Comparison of ENCODE assay signal across 8 cellular contexts in the genomic region with DNA sequence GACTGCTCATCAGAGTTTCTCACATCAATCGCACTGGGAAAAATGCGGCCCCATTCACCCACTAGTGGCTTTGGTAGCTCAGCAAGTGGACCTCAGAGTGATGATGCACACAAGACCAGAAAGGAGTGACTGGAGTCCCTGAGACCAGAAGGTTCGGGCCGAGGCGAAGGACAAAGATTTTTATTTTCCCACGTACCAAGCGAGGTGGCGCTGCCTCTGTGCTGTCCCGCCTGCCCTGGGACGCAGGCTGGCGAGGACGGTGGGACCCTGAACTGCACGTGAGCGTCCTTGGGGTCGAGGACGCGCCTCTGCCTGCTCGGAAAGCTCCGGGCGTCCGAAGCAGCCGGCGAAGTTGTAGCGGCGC. TPM values are rescaled to one million over a fixed set of nuclear protein-coding genes. Genes with fewer than 3 reads are reported as not detected.
DNase-seq lines count a peak whose midpoint lies in the region; ATAC-seq, FAIRE-seq and TF ChIP-seq lines count a peak whose summit lies in the region.
"Not testable (repeated sequence)": the region's sequence is repeated elsewhere in the genome, so short reads cannot be mapped to it uniquely, and the experiment has no call there.

No MANE protein-coding gene starts in this region.

- POLR2A ChIA-PET in K562 (lab: Yijun Ruan, JAX) = not testable (repeated sequence)

- whole genome bisulfite sequencing in K562 (ENCODE audit: insufficient coverage, low coverage, missing lambda C conversion rate) = 0% methylated on average over 8 of the region's 25 CpGs
- WGBS in upper lobe of left lung, 2 donors = 0% methylated on average over 8 of the region's 25 CpGs

- H3K9ac ChIP-seq in SK-N-MC (ENCODE audit: insufficient read length) (peak overlapping the region; percentile 63), K562 (ENCODE audit: insufficient read depth in 1 of 2, low read depth in 2 of 2, low read length in 2 of 2) (peak overlapping the region; percentile 91 to 96)

- not testable (repeated sequence) for H3K9me3 ChIP-seq in SK-N-MC (ENCODE audit: low read depth, low read length); K562 (replicated peaks; ENCODE audit: control insufficient read depth, insufficient read depth, low read depth, low read length); right atrium auricular region; upper lobe of left lung

- not testable (repeated sequence) for TF ChIP-seq CTCF in GM06990 (IDR thresholded peaks at IDR 0.05; ENCODE audit: insufficient read depth, low read length, poor library complexity, severe bottlenecking); right atrium auricular region (IDR thresholded peaks at IDR 0.05); nephron progenitor cell (IDR thresholded peaks at IDR 0.05); upper lobe of left lung (IDR thresholded peaks at IDR 0.05)
- TF ChIP-seq CTCF in K562 (IDR thresholded peaks at IDR 0.05 in 2 of 3, conservative IDR thresholded peaks at IDR 0.05 in 1 of 3; ENCODE audit: insufficient read depth in 2 of 3, low read depth in 1 of 3, low read length in 3 of 3) = peak in 1 of 3 experiments; percentile 24; a peak in 2 of 6 replicates

- peak overlapping the region; percentile 89 for H3K4me2 ChIP-seq in K562 (ENCODE audit: insufficient read depth, low read length)

- peak; percentile 40 for ATAC-seq in GM21619 (IDR thresholded peaks at IDR 0.05; ENCODE audit: unreplicated experiment)
- ATAC-seq in HG03354 (IDR thresholded peaks at IDR 0.05; ENCODE audit: poor library complexity, severe bottlenecking, unreplicated experiment) = peak; percentile 59
- peak; percentile 79 for ATAC-seq in K562
- ATAC-seq in upper lobe of left lung (ENCODE audit: low FRiP score in 2 of 2) = peak in 1 of 2 donors; percentile 55

- peak overlapping the region; percentile 98 for H3K27ac Mint-ChIP-seq in nephron progenitor cell

- H2AFZ ChIP-seq in K562 (ENCODE audit: low read depth, low read length) = peak overlapping the region; percentile 90

- H3K9me1 ChIP-seq in K562 (ENCODE audit: control insufficient read depth, insufficient read depth, low read length) = not testable (repeated sequence)

- DNase-seq in GM06990 (ENCODE audit: extremely low read depth, insufficient read length) = peak; percentile 13
- DNase-seq in SK-N-MC (ENCODE audit: low read depth, low spot score); right atrium auricular region (ENCODE audit: low spot score); nephron progenitor cell; upper lobe of left lung: not testable (repeated sequence)
- peak in 3 of 4 experiments; percentile 7 to 32 (median 13) for DNase-seq in K562 (ENCODE audit: extremely low read depth in 1 of 4, low spot score in 3 of 4)

- H3K4me1 Mint-ChIP-seq in nephron progenitor cell = peaks cover 43% of the 10 kb centered on the region

- H3K9me3 Mint-ChIP-seq in nephron progenitor cell = not testable (repeated sequence)

- TF ChIP-seq EP300 in K562 (IDR thresholded peaks at IDR 0.05; ENCODE audit: low read length); upper lobe of left lung (IDR thresholded peaks at IDR 0.05): not testable (repeated sequence)

- not testable (repeated sequence) for H3K27me3 Mint-ChIP-seq in nephron progenitor cell (ENCODE audit: low read depth, poor library complexity)

- peaks cover 78% of the 10 kb centered on the region for H3K79me2 ChIP-seq in K562 (ENCODE audit: control insufficient read depth, insufficient read depth, low read length)

- in situ Hi-C loops in K562 (cut with MboI) = not testable (repeated sequence)

- H3K36me3 ChIP-seq in GM06990 (ENCODE audit: control insufficient read depth, insufficient read depth, low read length); SK-N-MC (ENCODE audit: insufficient read depth, low read length); right atrium auricular region: not testable (repeated sequence)
- H3K36me3 ChIP-seq in K562 (ENCODE audit: control insufficient read depth, insufficient read depth, low read length) = peaks cover 23% of the 10 kb centered on the region; the same call in 2 of the 3 replicates
- peaks cover 0 to 11% (median 0%) of the 10 kb centered on the region in 4 donors for H3K36me3 ChIP-seq in upper lobe of left lung

- H4K20me1 ChIP-seq in K562 (replicated peaks; ENCODE audit: control insufficient read depth, insufficient read depth, low read length) = not testable (repeated sequence)

- not testable (repeated sequence) for TF ChIP-seq RAD21 in K562 (CRISPR knock-in tag; conservative IDR thresholded peaks at IDR 0.05 in 1 of 2, IDR thresholded peaks at IDR 0.05 in 1 of 2)

- CTCF ChIA-PET in K562 (lab: Yijun Ruan, JAX; ENCODE audit: low intra/inter-chr PET ratio) = not testable (repeated sequence)

- H3K4me3 ChIP-seq in GM06990 (replicated peaks; ENCODE audit: low read depth, low read length) = peak overlapping the region; percentile 82
- H3K4me3 ChIP-seq in SK-N-MC = peak overlapping the region; percentile 78
- H3K4me3 ChIP-seq in K562 = peak overlapping the region; percentile 86
- H3K4me3 ChIP-seq in right atrium auricular region = peak overlapping the region; percentile 75 to 78
- peak overlapping the region; percentile 74 to 89 (median 84) for H3K4me3 ChIP-seq in upper lobe of left lung

- H3K27ac ChIP-seq in SK-N-MC = not testable (repeated sequence)
- H3K27ac ChIP-seq in K562 (ENCODE audit: extremely low read depth, low read depth, low read length) (peak overlapping the region; percentile 86), right atrium auricular region (peak overlapping the region; percentile 67 to 77), upper lobe of left lung (peak overlapping the region; percentile 69 to 84 (median 80))

- H3K36me3 Mint-ChIP-seq in nephron progenitor cell (ENCODE audit: low read depth) = peaks cover 16% of the 10 kb centered on the region

- intact Hi-C loops in K562 (cut with micrococcal nuclease) = not testable (repeated sequence)

- H3K4me1 ChIP-seq in K562 (replicated peaks in 1 of 2; ENCODE audit: control insufficient read depth in 2 of 2, insufficient read depth in 2 of 2, low read length in 2 of 2) (peaks cover 4 to 10% of the 10 kb centered on the region in 2 experiments; a peak in 3 of 5 replicates), right atrium auricular region (peaks cover 0 to 27% of the 10 kb centered on the region in 2 donors), upper lobe of left lung (peaks cover 3 to 25% (median 14%) of the 10 kb centered on the region in 4 donors)

- H3K4me3 Mint-ChIP-seq in nephron progenitor cell = peak overlapping the region; percentile 100

- BruUV-seq in K562 (replicated peaks; lab: Mats Ljungman, UMichigan) = TSS peak; percentile 75

- H3K27me3 ChIP-seq in GM06990 (replicated peaks; ENCODE audit: control insufficient read depth, insufficient read depth, low read length); K562 (ENCODE audit: control insufficient read depth in 2 of 2, insufficient read depth in 2 of 2, low read length in 2 of 2); right atrium auricular region; upper lobe of left lung: not testable (repeated sequence)

- TF ChIP-seq POLR2A in K562 (conservative IDR thresholded peaks at IDR 0.05); upper lobe of left lung (IDR thresholded peaks at IDR 0.05): not testable (repeated sequence)

- not testable (repeated sequence) for FAIRE-seq in K562 (lab: Jason Lieb, UNC)

RNA-seq across cellular contexts. Expression of gene TIMM23, which starts 0.6 kb away (rescaled TPM):
- 53.0 and 71.7 TPM in 2 replicates for total RNA-seq in K562 (2011; cell fraction: chromatin; rRNA removed; ENCODE audit: low replicate concordance)
- 60.0 and 64.7 TPM in 2 replicates for total RNA-seq in K562 (2011; cell fraction: nucleolus; rRNA removed)
- 77.5 and 101 TPM in 2 replicates for total RNA-seq in K562 (2011; cell fraction: nucleoplasm; rRNA removed)
- total RNA-seq in K562 (2014; rRNA removed) = 183 and 192 TPM in 2 replicates
- total RNA-seq in K562 (2014; rRNA removed; fragmentation: Illumina TruSeq; extraction: Trizol) = 150 and 165 TPM in 2 replicates
- 147 and 161 TPM in 2 replicates for total RNA-seq in K562 (2015; rRNA removed; fragmentation: Illumina TruSeq; extraction: Trizol)
- total RNA-seq in K562 (2021) = 148 and 150 TPM in 2 replicates
- 186 and 280 TPM in 2 replicates for polyA plus RNA-seq in K562 (2011; rRNA removed)
- polyA plus RNA-seq in K562 (2011; cell fraction: cytosol; rRNA removed) = 122 and 200 TPM in 2 replicates
- polyA plus RNA-seq in K562 (2011; cell fraction: nucleus; rRNA removed) = 45.3 and 66.2 TPM in 2 replicates
- polyA plus RNA-seq in K562 (2012) = 97.4 and 157 TPM in 2 replicates
- 214 and 226 TPM in 2 replicates for polyA plus RNA-seq in K562 (2014; fragmentation: Illumina TruSeq; extraction: Trizol)
- 100 to 1,000 TPM; 158 to 214 TPM for polyA plus RNA-seq in K562 (2014; fragmentation: Nextera tagmentation; extraction: Ambion mirVana)
- 230 and 238 TPM in 2 replicates for polyA plus RNA-seq in K562 (2014; rRNA removed)
- 176 and 223 TPM in 2 replicates for polyA minus RNA-seq in K562 (2011; rRNA and poly(A)+ RNA removed)
- 56.4 and 87.4 TPM in 2 replicates for polyA minus RNA-seq in K562 (2011; cell fraction: cytosol; rRNA and poly(A)+ RNA removed)
- polyA minus RNA-seq in K562 (2011; cell fraction: nucleus; rRNA and poly(A)+ RNA removed) = 29.2 and 43.0 TPM in 2 replicates
- total RNA-seq in right atrium auricular region = 10 to 100 TPM; 67.6 to 88.8 TPM
- total RNA-seq in upper lobe of left lung = 10 to 100 TPM; 15.8 to 57.6 (median 36.1) TPM

RNA-seq across cellular contexts. Expression of gene NCOA4, which starts 58.7 kb away (rescaled TPM):
- total RNA-seq in K562 (2011; cell fraction: chromatin; rRNA removed; ENCODE audit: low replicate concordance) = 56.1 and 85.1 TPM in 2 replicates
- 49.9 and 53.6 TPM in 2 replicates for total RNA-seq in K562 (2011; cell fraction: nucleolus; rRNA removed)
- 62.1 and 74.5 TPM in 2 replicates for total RNA-seq in K562 (2011; cell fraction: nucleoplasm; rRNA removed)
- total RNA-seq in K562 (2014; rRNA removed) (136 and 144 TPM in 2 replicates), K562 (2014; rRNA removed; fragmentation: Illumina TruSeq; extraction: Trizol) (200 and 222 TPM in 2 replicates), K562 (2015; rRNA removed; fragmentation: Illumina TruSeq; extraction: Trizol) (169 and 182 TPM in 2 replicates), K562 (2021) (136 TPM in 2 replicates), right atrium auricular region (100 to 1,000 TPM; 155 to 259 TPM), upper lobe of left lung (100 to 1,000 TPM in 4 of 6 donors, 10 to 100 TPM in 2; 57.6 to 184 (median 144) TPM)
- polyA plus RNA-seq in K562 (2011; rRNA removed) (237 and 283 TPM in 2 replicates), K562 (2014; fragmentation: Illumina TruSeq; extraction: Trizol) (146 and 181 TPM in 2 replicates), K562 (2014; fragmentation: Nextera tagmentation; extraction: Ambion mirVana) (100 to 1,000 TPM; 126 to 196 TPM), K562 (2014; rRNA removed) (89.8 and 108 TPM in 2 replicates)
- 98.1 and 135 TPM in 2 replicates for polyA plus RNA-seq in K562 (2011; cell fraction: cytosol; rRNA removed)
- 64.2 and 91.5 TPM in 2 replicates for polyA plus RNA-seq in K562 (2011; cell fraction: nucleus; rRNA removed)
- polyA plus RNA-seq in K562 (2012) = 122 and 153 TPM in 2 replicates
- polyA minus RNA-seq in K562 (2011; rRNA and poly(A)+ RNA removed) = 332 and 338 TPM in 2 replicates
- 120 and 132 TPM in 2 replicates for polyA minus RNA-seq in K562 (2011; cell fraction: cytosol; rRNA and poly(A)+ RNA removed)
- polyA minus RNA-seq in K562 (2011; cell fraction: nucleus; rRNA and poly(A)+ RNA removed) = 29.6 and 65.0 TPM in 2 replicates
